In genomic region chr1:19477284-19478240, GRCh38 we compare ENCODE assay signal across 8 cellular contexts.
DNase-seq lines count a peak whose midpoint lies in the region; ATAC-seq lines count a peak whose summit lies in the region.

No MANE protein-coding gene starts in this region.

- DNase-seq in T-helper 9 cell (peak; percentile 16), glomerular visceral epithelial cell (ENCODE audit: extremely low spot score) (peak; percentile 36), caudate nucleus (lab: John Stamatoyannopoulos, UW) (no peak), inferior parietal cortex (ENCODE audit: extremely low spot score) (no peak)

- peak overlapping the region; percentile 90 for H3K27ac Mint-ChIP-seq in stimulated activated naive CD8-positive, alpha-beta T cell treated with anti-CD3 and anti-CD28 coated beads, Interleukin-15, Interleukin-2, amounts not matched to agents 100 ng/mL and 50 ng/mL, for 24 hours

- H3K27me3 Mint-ChIP-seq in stimulated activated naive CD8-positive, alpha-beta T cell treated with anti-CD3 and anti-CD28 coated beads, Interleukin-15, Interleukin-2, amounts not matched to agents 100 ng/mL and 50 ng/mL, for 24 hours, result no peaks in the 10 kb centered on the region

- no peak overlapping the region for H3K27ac ChIP-seq in caudate nucleus (ENCODE audit: low read depth, low read length)

- H3K4me1 Mint-ChIP-seq in stimulated activated naive CD8-positive, alpha-beta T cell treated with anti-CD3 and anti-CD28 coated beads, Interleukin-15, Interleukin-2, amounts not matched to agents 100 ng/mL and 50 ng/mL, for 24 hours (ENCODE audit: low read depth), result peaks cover 96% of the 10 kb centered on the region

- ATAC-seq in GM18517 (IDR thresholded peaks at IDR 0.05; ENCODE audit: unreplicated experiment) (peak; percentile 35), HG02943 (IDR thresholded peaks at IDR 0.05; ENCODE audit: low read depth, unreplicated experiment) (peak; percentile 53), HG03457 (IDR thresholded peaks at IDR 0.05; ENCODE audit: unreplicated experiment) (no peak)

- H3K4me3 Mint-ChIP-seq in stimulated activated naive CD8-positive, alpha-beta T cell treated with anti-CD3 and anti-CD28 coated beads, Interleukin-15, Interleukin-2, amounts not matched to agents 100 ng/mL and 50 ng/mL, for 24 hours, result peak overlapping the region; percentile 76

- no peaks in the 10 kb centered on the region for H3K9me3 Mint-ChIP-seq in stimulated activated naive CD8-positive, alpha-beta T cell treated with anti-CD3 and anti-CD28 coated beads, Interleukin-15, Interleukin-2, amounts not matched to agents 100 ng/mL and 50 ng/mL, for 24 hours

- H3K36me3 Mint-ChIP-seq in stimulated activated naive CD8-positive, alpha-beta T cell treated with anti-CD3 and anti-CD28 coated beads, Interleukin-15, Interleukin-2, amounts not matched to agents 100 ng/mL and 50 ng/mL, for 24 hours (ENCODE audit: low read depth), result peaks cover 26% of the 10 kb centered on the region

Comparison
In these comparisons a context has a peak if more than half of its experiments do, and no peak if none do; other contexts are left out.
1. DNase-seq: peak in T-helper 9 cell (single experiment) and glomerular visceral epithelial cell (single experiment); none in caudate nucleus (0 of 61) and inferior parietal cortex (single experiment).